Comparison of ENCODE assay signal across 8 cellular contexts in the genomic region with DNA sequence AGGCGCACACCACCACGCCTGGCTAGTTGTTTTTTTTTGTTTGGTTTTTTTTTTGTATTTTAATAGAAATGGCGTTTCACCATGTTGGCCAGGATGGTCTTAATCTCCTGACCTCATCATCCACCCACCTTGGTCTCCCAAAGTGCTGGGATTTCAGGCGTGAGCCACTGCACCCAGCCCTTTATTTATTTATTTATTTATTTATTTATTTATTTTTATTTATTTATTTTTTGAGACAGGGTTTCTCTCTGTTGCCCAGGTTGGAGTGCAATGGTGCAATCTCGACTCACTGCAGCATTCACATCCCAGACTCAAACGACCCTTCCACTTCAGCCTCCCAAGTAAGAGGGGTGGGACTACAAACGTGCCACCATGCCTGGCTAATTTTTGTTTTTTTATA.
"Had no signal": no experiment of that assay in that cellular context is flagged by ENCODE, and none has a peak within 500 bp of the region (broad histone marks: within the 10 kb centered on the region; RNA-seq: fewer than 3 reads in every experiment).

No MANE protein-coding gene starts in this region.

- DNase-seq: IMR-90, KBM-7, KG1 had no signal

- H3K4me3 ChIP-seq: K562 had no signal

- H3K27ac ChIP-seq: HL-60, KMS-11 had no signal

- FAIRE-seq: HepG2, HTR-8/SVneo, K562 had no signal

- H3K4me2 ChIP-seq: KMS-11 had no signal

- ATAC-seq: HepG2, K562 had no signal
